ENCODE assay signal across 1 cellular context in the genomic region with DNA sequence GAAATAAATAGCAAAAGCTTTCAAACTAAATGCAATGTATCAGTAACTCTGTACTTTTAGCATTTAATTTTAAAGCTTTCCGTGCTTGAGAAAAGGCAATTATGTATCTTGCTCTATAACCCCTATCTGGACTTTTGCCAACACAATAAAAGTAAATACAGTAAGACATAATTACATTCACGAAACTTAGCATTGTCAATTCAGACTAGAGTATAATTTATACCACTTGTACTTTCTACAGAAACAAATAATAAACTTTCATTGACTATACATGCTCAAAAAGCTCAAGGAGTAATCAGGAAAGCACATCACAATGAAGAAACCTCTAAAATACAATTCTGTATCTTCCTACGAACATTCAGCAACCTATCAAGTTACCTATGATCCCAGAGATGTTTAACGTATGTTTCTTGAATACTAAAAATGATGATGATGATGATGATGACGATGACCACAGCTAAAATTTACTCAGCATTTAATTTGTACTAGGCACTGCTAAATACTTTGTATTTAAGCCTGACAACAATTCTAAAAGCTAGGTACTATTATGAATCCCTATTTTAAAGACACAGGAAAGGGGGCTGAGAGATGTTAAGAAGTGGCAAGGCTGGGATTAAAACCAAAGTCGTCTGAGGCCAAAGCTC.
TF ChIP-seq lines count a peak whose summit lies in the region.

No MANE protein-coding gene starts in this region.

TF ChIP-seq in HEK293, 187 proteins besides CTCF, POLR2A, EP300 and RAD21 (continued from another document and continues in another):
- TF ChIP-seq, protein P1, sequence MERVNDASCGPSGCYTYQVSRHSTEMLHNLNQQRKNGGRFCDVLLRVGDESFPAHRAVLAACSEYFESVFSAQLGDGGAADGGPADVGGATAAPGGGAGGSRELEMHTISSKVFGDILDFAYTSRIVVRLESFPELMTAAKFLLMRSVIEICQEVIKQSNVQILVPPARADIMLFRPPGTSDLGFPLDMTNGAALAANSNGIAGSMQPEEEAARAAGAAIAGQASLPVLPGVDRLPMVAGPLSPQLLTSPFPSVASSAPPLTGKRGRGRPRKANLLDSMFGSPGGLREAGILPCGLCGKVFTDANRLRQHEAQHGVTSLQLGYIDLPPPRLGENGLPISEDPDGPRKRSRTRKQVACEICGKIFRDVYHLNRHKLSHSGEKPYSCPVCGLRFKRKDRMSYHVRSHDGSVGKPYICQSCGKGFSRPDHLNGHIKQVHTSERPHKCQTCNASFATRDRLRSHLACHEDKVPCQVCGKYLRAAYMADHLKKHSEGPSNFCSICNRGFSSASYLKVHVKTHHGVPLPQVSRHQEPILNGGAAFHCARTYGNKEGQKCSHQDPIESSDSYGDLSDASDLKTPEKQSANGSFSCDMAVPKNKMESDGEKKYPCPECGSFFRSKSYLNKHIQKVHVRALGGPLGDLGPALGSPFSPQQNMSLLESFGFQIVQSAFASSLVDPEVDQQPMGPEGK (tag by site-specific recombination; IDR thresholded peaks at IDR 0.05) = no peak
- TF ChIP-seq ZNF629 (tag by site-specific recombination; IDR thresholded peaks at IDR 0.05) = peak; percentile 40; the same call in 1 of the 2 replicates
- TF ChIP-seq ZNF174 (tag by site-specific recombination; IDR thresholded peaks at IDR 0.05) = no peak
- peak; percentile 78 for TF ChIP-seq BCL11B (tag by site-specific recombination; IDR thresholded peaks at IDR 0.05; ENCODE audit: low read depth)
- peak; percentile 68; the same call in 1 of the 2 replicates for TF ChIP-seq BCL11A (tag by site-specific recombination; IDR thresholded peaks at IDR 0.05; ENCODE audit: low read depth)
- TF ChIP-seq, protein P2, sequence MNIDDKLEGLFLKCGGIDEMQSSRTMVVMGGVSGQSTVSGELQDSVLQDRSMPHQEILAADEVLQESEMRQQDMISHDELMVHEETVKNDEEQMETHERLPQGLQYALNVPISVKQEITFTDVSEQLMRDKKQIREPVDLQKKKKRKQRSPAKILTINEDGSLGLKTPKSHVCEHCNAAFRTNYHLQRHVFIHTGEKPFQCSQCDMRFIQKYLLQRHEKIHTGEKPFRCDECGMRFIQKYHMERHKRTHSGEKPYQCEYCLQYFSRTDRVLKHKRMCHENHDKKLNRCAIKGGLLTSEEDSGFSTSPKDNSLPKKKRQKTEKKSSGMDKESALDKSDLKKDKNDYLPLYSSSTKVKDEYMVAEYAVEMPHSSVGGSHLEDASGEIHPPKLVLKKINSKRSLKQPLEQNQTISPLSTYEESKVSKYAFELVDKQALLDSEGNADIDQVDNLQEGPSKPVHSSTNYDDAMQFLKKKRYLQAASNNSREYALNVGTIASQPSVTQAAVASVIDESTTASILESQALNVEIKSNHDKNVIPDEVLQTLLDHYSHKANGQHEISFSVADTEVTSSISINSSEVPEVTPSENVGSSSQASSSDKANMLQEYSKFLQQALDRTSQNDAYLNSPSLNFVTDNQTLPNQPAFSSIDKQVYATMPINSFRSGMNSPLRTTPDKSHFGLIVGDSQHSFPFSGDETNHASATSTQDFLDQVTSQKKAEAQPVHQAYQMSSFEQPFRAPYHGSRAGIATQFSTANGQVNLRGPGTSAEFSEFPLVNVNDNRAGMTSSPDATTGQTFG (tag by site-specific recombination; IDR thresholded peaks at IDR 0.05; ENCODE audit: borderline replicate concordance) = no peak
- no peak for TF ChIP-seq TCF7L2 (IDR thresholded peaks at IDR 0.05; ENCODE audit: borderline replicate concordance, low read depth, low read length)
- peak; percentile 17; the same call in 1 of the 2 replicates for TF ChIP-seq KLF10 (tag by site-specific recombination; IDR thresholded peaks at IDR 0.05)
- TF ChIP-seq ZNF121 (tag by site-specific recombination; IDR thresholded peaks at IDR 0.05) = no peak
- TF ChIP-seq, protein P3, sequence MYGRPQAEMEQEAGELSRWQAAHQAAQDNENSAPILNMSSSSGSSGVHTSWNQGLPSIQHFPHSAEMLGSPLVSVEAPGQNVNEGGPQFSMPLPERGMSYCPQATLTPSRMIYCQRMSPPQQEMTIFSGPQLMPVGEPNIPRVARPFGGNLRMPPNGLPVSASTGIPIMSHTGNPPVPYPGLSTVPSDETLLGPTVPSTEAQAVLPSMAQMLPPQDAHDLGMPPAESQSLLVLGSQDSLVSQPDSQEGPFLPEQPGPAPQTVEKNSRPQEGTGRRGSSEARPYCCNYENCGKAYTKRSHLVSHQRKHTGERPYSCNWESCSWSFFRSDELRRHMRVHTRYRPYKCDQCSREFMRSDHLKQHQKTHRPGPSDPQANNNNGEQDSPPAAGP (tag by site-specific recombination; IDR thresholded peaks at IDR 0.05) = no peak
- TF ChIP-seq ZNF624 (tag by site-specific recombination; IDR thresholded peaks at IDR 0.05) = no peak
- no peak for TF ChIP-seq ZNF473 (tag by site-specific recombination; IDR thresholded peaks at IDR 0.05)
- TF ChIP-seq, protein P4, sequence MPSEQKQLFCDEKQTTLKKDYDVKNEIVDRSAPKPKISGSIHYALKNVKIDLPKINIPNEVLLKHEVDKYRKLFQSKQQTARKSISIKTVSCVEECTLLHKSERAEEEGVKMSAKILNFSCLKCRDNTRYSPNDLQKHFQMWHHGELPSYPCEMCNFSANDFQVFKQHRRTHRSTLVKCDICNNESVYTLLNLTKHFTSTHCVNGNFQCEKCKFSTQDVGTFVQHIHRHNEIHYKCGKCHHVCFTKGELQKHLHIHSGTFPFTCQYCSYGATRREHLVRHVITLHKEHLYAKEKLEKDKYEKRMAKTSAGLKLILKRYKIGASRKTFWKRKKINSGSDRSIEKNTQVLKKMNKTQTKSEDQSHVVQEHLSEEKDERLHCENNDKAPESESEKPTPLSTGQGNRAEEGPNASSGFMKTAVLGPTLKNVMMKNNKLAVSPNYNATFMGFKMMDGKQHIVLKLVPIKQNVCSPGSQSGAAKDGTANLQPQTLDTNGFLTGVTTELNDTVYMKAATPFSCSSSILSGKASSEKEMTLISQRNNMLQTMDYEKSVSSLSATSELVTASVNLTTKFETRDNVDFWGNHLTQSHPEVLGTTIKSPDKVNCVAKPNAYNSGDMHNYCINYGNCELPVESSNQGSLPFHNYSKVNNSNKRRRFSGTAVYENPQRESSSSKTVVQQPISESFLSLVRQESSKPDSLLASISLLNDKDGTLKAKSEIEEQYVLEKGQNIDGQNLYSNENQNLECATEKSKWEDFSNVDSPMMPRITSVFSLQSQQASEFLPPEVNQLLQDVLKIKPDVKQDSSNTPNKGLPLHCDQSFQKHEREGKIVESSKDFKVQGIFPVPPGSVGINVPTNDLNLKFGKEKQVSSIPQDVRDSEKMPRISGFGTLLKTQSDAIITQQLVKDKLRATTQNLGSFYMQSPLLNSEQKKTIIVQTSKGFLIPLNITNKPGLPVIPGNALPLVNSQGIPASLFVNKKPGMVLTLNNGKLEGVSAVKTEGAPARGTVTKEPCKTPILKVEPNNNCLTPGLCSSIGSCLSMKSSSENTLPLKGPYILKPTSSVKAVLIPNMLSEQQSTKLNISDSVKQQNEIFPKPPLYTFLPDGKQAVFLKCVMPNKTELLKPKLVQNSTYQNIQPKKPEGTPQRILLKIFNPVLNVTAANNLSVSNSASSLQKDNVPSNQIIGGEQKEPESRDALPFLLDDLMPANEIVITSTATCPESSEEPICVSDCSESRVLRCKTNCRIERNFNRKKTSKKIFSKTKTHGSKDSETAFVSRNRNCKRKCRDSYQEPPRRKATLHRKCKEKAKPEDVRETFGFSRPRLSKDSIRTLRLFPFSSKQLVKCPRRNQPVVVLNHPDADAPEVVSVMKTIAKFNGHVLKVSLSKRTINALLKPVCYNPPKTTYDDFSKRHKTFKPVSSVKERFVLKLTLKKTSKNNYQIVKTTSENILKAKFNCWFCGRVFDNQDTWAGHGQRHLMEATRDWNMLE (tag by site-specific recombination; conservative IDR thresholded peaks at IDR 0.05; ENCODE audit: low read depth) = no peak
- TF ChIP-seq ZNF423 (tag by site-specific recombination; IDR thresholded peaks at IDR 0.05) = no peak
- TF ChIP-seq GLI2 (tag by site-specific recombination; IDR thresholded peaks at IDR 0.05; ENCODE audit: borderline replicate concordance, low read depth) = no peak
- TF ChIP-seq IKZF3 (tag by site-specific recombination; IDR thresholded peaks at IDR 0.05) = peak; percentile 68
- TF ChIP-seq, protein P5, sequence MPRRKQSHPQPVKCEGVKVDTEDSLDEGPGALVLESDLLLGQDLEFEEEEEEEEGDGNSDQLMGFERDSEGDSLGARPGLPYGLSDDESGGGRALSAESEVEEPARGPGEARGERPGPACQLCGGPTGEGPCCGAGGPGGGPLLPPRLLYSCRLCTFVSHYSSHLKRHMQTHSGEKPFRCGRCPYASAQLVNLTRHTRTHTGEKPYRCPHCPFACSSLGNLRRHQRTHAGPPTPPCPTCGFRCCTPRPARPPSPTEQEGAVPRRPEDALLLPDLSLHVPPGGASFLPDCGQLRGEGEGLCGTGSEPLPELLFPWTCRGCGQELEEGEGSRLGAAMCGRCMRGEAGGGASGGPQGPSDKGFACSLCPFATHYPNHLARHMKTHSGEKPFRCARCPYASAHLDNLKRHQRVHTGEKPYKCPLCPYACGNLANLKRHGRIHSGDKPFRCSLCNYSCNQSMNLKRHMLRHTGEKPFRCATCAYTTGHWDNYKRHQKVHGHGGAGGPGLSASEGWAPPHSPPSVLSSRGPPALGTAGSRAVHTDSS (tag by site-specific recombination; IDR thresholded peaks at IDR 0.05) = peak; percentile 94
- TF ChIP-seq FEZF1 (tag by site-specific recombination; IDR thresholded peaks at IDR 0.05) = peak; percentile 59
- no peak for TF ChIP-seq ZNF157 (tag by site-specific recombination; IDR thresholded peaks at IDR 0.05)
- TF ChIP-seq PRDM1 (tag by site-specific recombination; IDR thresholded peaks at IDR 0.05) = no peak
- peak; percentile 81 for TF ChIP-seq ZBTB17 (tag by site-specific recombination; IDR thresholded peaks at IDR 0.05)
- peak; percentile 73 for TF ChIP-seq ZNF843 (tag by site-specific recombination; IDR thresholded peaks at IDR 0.05)
- TF ChIP-seq GLIS1 (tag by site-specific recombination; IDR thresholded peaks at IDR 0.05) = no peak
- TF ChIP-seq ZBTB8A (tag by site-specific recombination; IDR thresholded peaks at IDR 0.05) = no peak
- no peak for TF ChIP-seq ZNF391 (tag by site-specific recombination; IDR thresholded peaks at IDR 0.05; ENCODE audit: borderline replicate concordance, low read depth)
- TF ChIP-seq GLIS2 (tag by site-specific recombination; IDR thresholded peaks at IDR 0.05) = no peak
- TF ChIP-seq OSR2 (tag by site-specific recombination; IDR thresholded peaks at IDR 0.05) = peak; percentile 74
- TF ChIP-seq ZNF558 (tag by site-specific recombination; IDR thresholded peaks at IDR 0.05) = no peak
- peak; percentile 68 for TF ChIP-seq ZNF596 (tag by site-specific recombination; IDR thresholded peaks at IDR 0.05)
- no peak for TF ChIP-seq ZNF221 (tag by site-specific recombination; IDR thresholded peaks at IDR 0.05; ENCODE audit: borderline replicate concordance)
- TF ChIP-seq WT1 (tag by site-specific recombination; IDR thresholded peaks at IDR 0.05) = no peak; the same call in none of the 2 replicates
- TF ChIP-seq ZNF670 (tag by site-specific recombination; IDR thresholded peaks at IDR 0.05; ENCODE audit: low read depth) = no peak
- TF ChIP-seq ZNF501 (tag by site-specific recombination; IDR thresholded peaks at IDR 0.05) = peak; percentile 66; the same call in 1 of the 2 replicates
- no peak for TF ChIP-seq YY1 (tag by site-specific recombination; IDR thresholded peaks at IDR 0.05)
- TF ChIP-seq, protein P6, sequence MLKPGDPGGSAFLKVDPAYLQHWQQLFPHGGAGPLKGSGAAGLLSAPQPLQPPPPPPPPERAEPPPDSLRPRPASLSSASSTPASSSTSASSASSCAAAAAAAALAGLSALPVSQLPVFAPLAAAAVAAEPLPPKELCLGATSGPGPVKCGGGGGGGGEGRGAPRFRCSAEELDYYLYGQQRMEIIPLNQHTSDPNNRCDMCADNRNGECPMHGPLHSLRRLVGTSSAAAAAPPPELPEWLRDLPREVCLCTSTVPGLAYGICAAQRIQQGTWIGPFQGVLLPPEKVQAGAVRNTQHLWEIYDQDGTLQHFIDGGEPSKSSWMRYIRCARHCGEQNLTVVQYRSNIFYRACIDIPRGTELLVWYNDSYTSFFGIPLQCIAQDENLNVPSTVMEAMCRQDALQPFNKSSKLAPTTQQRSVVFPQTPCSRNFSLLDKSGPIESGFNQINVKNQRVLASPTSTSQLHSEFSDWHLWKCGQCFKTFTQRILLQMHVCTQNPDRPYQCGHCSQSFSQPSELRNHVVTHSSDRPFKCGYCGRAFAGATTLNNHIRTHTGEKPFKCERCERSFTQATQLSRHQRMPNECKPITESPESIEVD (tag by site-specific recombination; IDR thresholded peaks at IDR 0.05) = peak; percentile 99
- TF ChIP-seq KLF9 (tag by site-specific recombination; IDR thresholded peaks at IDR 0.05; ENCODE audit: low read depth) = no peak
- TF ChIP-seq, protein P7, sequence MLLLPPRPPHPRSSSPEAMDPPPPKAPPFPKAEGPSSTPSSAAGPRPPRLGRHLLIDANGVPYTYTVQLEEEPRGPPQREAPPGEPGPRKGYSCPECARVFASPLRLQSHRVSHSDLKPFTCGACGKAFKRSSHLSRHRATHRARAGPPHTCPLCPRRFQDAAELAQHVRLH (tag by site-specific recombination; IDR thresholded peaks at IDR 0.05) = no peak
- TF ChIP-seq, protein P8, sequence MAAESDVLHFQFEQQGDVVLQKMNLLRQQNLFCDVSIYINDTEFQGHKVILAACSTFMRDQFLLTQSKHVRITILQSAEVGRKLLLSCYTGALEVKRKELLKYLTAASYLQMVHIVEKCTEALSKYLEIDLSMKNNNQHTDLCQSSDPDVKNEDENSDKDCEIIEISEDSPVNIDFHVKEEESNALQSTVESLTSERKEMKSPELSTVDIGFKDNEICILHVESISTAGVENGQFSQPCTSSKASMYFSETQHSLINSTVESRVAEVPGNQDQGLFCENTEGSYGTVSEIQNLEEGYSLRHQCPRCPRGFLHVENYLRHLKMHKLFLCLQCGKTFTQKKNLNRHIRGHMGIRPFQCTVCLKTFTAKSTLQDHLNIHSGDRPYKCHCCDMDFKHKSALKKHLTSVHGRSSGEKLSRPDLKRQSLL (tag by site-specific recombination; IDR thresholded peaks at IDR 0.05) = peak; percentile 86
- TF ChIP-seq, protein P9, sequence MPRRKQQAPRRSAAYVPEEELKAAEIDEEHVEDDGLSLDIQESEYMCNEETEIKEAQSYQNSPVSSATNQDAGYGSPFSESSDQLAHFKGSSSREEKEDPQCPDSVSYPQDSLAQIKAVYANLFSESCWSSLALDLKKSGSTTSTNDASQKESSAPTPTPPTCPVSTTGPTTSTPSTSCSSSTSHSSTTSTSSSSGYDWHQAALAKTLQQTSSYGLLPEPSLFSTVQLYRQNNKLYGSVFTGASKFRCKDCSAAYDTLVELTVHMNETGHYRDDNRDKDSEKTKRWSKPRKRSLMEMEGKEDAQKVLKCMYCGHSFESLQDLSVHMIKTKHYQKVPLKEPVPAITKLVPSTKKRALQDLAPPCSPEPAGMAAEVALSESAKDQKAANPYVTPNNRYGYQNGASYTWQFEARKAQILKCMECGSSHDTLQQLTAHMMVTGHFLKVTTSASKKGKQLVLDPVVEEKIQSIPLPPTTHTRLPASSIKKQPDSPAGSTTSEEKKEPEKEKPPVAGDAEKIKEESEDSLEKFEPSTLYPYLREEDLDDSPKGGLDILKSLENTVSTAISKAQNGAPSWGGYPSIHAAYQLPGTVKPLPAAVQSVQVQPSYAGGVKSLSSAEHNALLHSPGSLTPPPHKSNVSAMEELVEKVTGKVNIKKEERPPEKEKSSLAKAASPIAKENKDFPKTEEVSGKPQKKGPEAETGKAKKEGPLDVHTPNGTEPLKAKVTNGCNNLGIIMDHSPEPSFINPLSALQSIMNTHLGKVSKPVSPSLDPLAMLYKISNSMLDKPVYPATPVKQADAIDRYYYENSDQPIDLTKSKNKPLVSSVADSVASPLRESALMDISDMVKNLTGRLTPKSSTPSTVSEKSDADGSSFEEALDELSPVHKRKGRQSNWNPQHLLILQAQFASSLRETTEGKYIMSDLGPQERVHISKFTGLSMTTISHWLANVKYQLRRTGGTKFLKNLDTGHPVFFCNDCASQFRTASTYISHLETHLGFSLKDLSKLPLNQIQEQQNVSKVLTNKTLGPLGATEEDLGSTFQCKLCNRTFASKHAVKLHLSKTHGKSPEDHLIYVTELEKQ (tag by site-specific recombination; IDR thresholded peaks at IDR 0.05; ENCODE audit: borderline replicate concordance) = no peak
- TF ChIP-seq ZNF677 (tag by site-specific recombination; IDR thresholded peaks at IDR 0.05) = no peak
